12 cellular contexts compared by ENCODE assay signal in the genomic region with DNA sequence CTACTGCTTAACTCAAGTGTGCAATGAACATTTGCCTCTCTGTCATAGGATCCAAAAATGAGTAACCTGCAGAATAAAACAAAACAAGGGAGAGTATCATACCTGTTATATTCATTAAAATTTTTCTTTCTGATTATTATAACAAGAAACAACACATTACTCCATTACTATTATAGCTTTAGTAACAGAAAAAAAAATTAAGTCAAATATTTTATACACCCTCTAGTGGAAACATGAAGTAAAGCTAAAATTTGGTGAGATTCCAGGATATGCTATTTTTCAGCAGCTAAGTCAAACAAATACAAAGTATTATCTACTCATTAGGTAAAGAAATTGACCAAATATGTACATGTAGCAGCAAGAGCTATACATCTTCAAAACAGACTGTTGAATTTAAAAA. TPM values are rescaled to one million over a fixed set of nuclear protein-coding genes. Genes with fewer than 3 reads are reported as not detected.
A peak's percentile ranks its signal among the peaks of the same experiment; 100 is the strongest.
DNase-seq lines count a peak whose midpoint lies in the region; ATAC-seq and TF ChIP-seq lines count a peak whose summit lies in the region.
"Had no signal": no experiment of that assay in that cellular context is flagged by ENCODE, and none has a peak within 500 bp of the region (broad histone marks: within the 10 kb centered on the region; RNA-seq: fewer than 3 reads in every experiment).

No MANE protein-coding gene starts in this region.

- H3K9me3 Mint-ChIP-seq in T-cell: no peaks in the 10 kb centered on the region
- H3K9me3 Mint-ChIP-seq: WTC11 had no signal

- no peak overlapping the region for H3K4me3 Mint-ChIP-seq in T-cell
- H3K4me3 Mint-ChIP-seq: WTC11 had no signal

- H3K9me3 ChIP-seq in left ventricle myocardium inferior (replicated peaks): no peaks in the 10 kb centered on the region
- H3K9me3 ChIP-seq in upper lobe of right lung: no peaks in the 10 kb centered on the region
- no peaks in the 10 kb centered on the region for H3K9me3 ChIP-seq in Peyer's patch

- H3K4me3 ChIP-seq in left ventricle myocardium inferior (no peak overlapping the region), fibroblast of pulmonary artery (replicated peaks; ENCODE audit: low read depth, low read length) (no peak overlapping the region), upper lobe of right lung (no peak overlapping the region), Peyer's patch (no peak overlapping the region)

- H3K27me3 Mint-ChIP-seq in T-cell: no peaks in the 10 kb centered on the region

- ATAC-seq in Right ventricle myocardium inferior (no peak), upper lobe of right lung (no peak), T-cell (replicated peaks in 1 of 4) (no peak), GM21390 (IDR thresholded peaks at IDR 0.05; ENCODE audit: unreplicated experiment) (no peak)
- ATAC-seq: WTC11 had no signal

- H3K4me1 Mint-ChIP-seq in T-cell: peaks cover 4 to 10% (median 7%) of the 10 kb centered on the region in 3 donors

- H3K36me3 Mint-ChIP-seq in T-cell: peaks cover 27% of the 10 kb centered on the region
- H3K36me3 Mint-ChIP-seq: WTC11 had no signal

- H3K27ac Mint-ChIP-seq in T-cell: no peak overlapping the region
- H3K27ac Mint-ChIP-seq: WTC11 had no signal

- H3K36me3 ChIP-seq in left ventricle myocardium inferior (no peaks in the 10 kb centered on the region), upper lobe of right lung (peaks cover 3% of the 10 kb centered on the region), Peyer's patch (peaks cover 0 to 4% (median 0%) of the 10 kb centered on the region in 3 donors)

- no peaks in the 10 kb centered on the region for H3K4me1 ChIP-seq in left ventricle myocardium inferior
- H3K4me1 ChIP-seq in upper lobe of right lung: no peaks in the 10 kb centered on the region
- H3K4me1 ChIP-seq in Peyer's patch: no peaks in the 10 kb centered on the region

- H3K27ac ChIP-seq in left ventricle myocardium inferior (replicated peaks): no peak overlapping the region
- H3K27ac ChIP-seq in RWPE1: no peak overlapping the region
- no peak overlapping the region for H3K27ac ChIP-seq in upper lobe of right lung
- no peak overlapping the region for H3K27ac ChIP-seq in Peyer's patch

- H3K27me3 ChIP-seq in left ventricle myocardium inferior (ENCODE audit: low read depth) (no peaks in the 10 kb centered on the region), upper lobe of right lung (no peaks in the 10 kb centered on the region), Peyer's patch (no peaks in the 10 kb centered on the region)

- POLR2A ChIA-PET in RWPE1 (lab: Yijun Ruan, JAX; ENCODE audit: low non-redundant PET) (no interaction called here), T-cell (lab: Charles Lee) (interaction anchor here in 1 of 2 donors (0.6 kb wide), 1 partner anchor 1337 kb away, joined by 3 read pairs; no protein-coding TSS in a partner anchor)

- DNase-seq in left ventricle myocardium inferior (no peak), Right ventricle myocardium inferior (ENCODE audit: missing footprints) (no peak), RWPE1 (ENCODE audit: low spot score) (peak; percentile 11), fibroblast of pulmonary artery (ENCODE audit: low read depth) (peak; percentile 27), upper lobe of right lung (no peak), Peyer's patch (no peak), T-cell (no peak)
- DNase-seq: DMS79, NCI-H2081 treated with DMSO at 0.1 percent for 48 hours, retina had no signal

- CTCF ChIA-PET in RWPE1 (lab: Yijun Ruan, JAX): interaction anchor here (0.6 to 3.7 kb wide), 15 partner anchors 9 to 522 kb away, joined by 3 to 93 read pairs (median 5); no protein-coding TSS in a partner anchor
- CTCF ChIA-PET in T-cell (lab: Charles Lee): interaction anchor here (0.6 to 3.8 kb wide), 14 partner anchors 10 to 941 kb away, joined by 3 to 45 read pairs (median 4); no protein-coding TSS in a partner anchor

- TF ChIP-seq POLR2A in Peyer's patch (IDR thresholded peaks at IDR 0.05): no peak

- intact Hi-C loops in left ventricle myocardium inferior (cut with micrococcal nuclease) (no loop called here), Right ventricle myocardium inferior (cut with DNase I) (loop anchor here (5.0 kb wide), 1 partner anchor 102 kb away; no protein-coding TSS in a partner anchor), upper lobe of right lung (cut with DNase I) (no loop called here)

- TF ChIP-seq CTCF in left ventricle myocardium inferior (IDR thresholded peaks at IDR 0.05; ENCODE audit: borderline replicate concordance): peak; percentile 45
- TF ChIP-seq CTCF in RWPE1 (conservative IDR thresholded peaks at IDR 0.05; ENCODE audit: low read depth): peak; percentile 52
- TF ChIP-seq CTCF in fibroblast of pulmonary artery (IDR thresholded peaks at IDR 0.05; ENCODE audit: low read length, missing control alignments): peak; percentile 52
- TF ChIP-seq CTCF in upper lobe of right lung (IDR thresholded peaks at IDR 0.05): peak; percentile 34
- TF ChIP-seq CTCF in Peyer's patch (IDR thresholded peaks at IDR 0.05): peak in 1 of 6 experiments; percentile 8

RNA-seq across cellular contexts. Expression of gene PDZD8, which starts 56.3 kb away (rescaled TPM):
- total RNA-seq in left ventricle myocardium inferior: 23.9 TPM
- 20.0 TPM for total RNA-seq in Right ventricle myocardium inferior
- 38.7 TPM for total RNA-seq in upper lobe of right lung
- 10 to 100 TPM; 50.3 to 91.4 (median 72.0) TPM for total RNA-seq in Peyer's patch
- 10 to 100 TPM; 12.8 to 20.8 (median 19.4) TPM for total RNA-seq in T-cell

Comparison
In these comparisons a context has a peak if more than half of its experiments do, and no peak if none do; other contexts are left out.
1. DNase-seq: peak in RWPE1 (single experiment) and fibroblast of pulmonary artery (single experiment); none in left ventricle myocardium inferior (single experiment), Right ventricle myocardium inferior (single experiment), upper lobe of right lung (single experiment), Peyer's patch (0 of 3) and T-cell (0 of 34).